Comparison of ENCODE assay signal across 16 cellular contexts in genomic region chr10:112663181-112663879, GRCh38.
DNase-seq lines count a peak whose midpoint lies in the region; ATAC-seq, FAIRE-seq and TF ChIP-seq lines count a peak whose summit lies in the region.
"Had no signal": no experiment of that assay in that cellular context is flagged by ENCODE, and none has a peak within 500 bp of the region (broad histone marks: within the 10 kb centered on the region; RNA-seq: fewer than 3 reads in every experiment).

No MANE protein-coding gene starts in this region.

- CTCF ChIA-PET in endothelial cell of umbilical vein (lab: Charles Lee), result interaction anchor here (1.2 to 1.5 kb wide), 2 partner anchors 10 to 12 kb away, joined by 3 read pairs; no protein-coding TSS in a partner anchor

- H3K4me2 ChIP-seq in endothelial cell of umbilical vein (ENCODE audit: insufficient read depth, low read length), result no peak overlapping the region

- no peak for ATAC-seq in heart left ventricle
- no peak for ATAC-seq in effector memory CD8-positive, alpha-beta T cell (replicated peaks)
- ATAC-seq: activated CD8-positive, alpha-beta T cell treated with anti-CD3 and anti-CD28 coated beads, Interleukin-2, amount 10 ng/mL, durations not matched to agents 7 days and 5 days; gastroesophageal sphincter; left colon had no signal

- H3K9me3 Mint-ChIP-seq in effector memory CD8-positive, alpha-beta T cell, result no peaks in the 10 kb centered on the region
- H3K9me3 Mint-ChIP-seq: activated naive CD4-positive, alpha-beta T cell treated with anti-CD3 and anti-CD28 coated beads, Interleukin-2, amount 50 U/mL, for 24 hours had no signal

- H3K27me3 ChIP-seq in endothelial cell of umbilical vein (ENCODE audit: control insufficient read depth in 2 of 2, insufficient read depth in 2 of 2, low read length in 2 of 2) (no peaks in the 10 kb centered on the region), heart left ventricle (no peaks in the 10 kb centered on the region)
- H3K27me3 ChIP-seq: gastroesophageal sphincter had no signal

- H3K9me1 ChIP-seq in endothelial cell of umbilical vein (replicated peaks; ENCODE audit: control insufficient read depth, extremely low read depth, insufficient read depth, low read length), result peaks cover 4% of the 10 kb centered on the region

- H3K36me3 ChIP-seq in endothelial cell of umbilical vein (ENCODE audit: control insufficient read depth in 2 of 2, extremely low read depth in 1 of 2, insufficient read depth in 2 of 2, low read length in 2 of 2), result no peaks in the 10 kb centered on the region
- H3K36me3 ChIP-seq in heart left ventricle, result peaks cover 0 to 7% (median 0%) of the 10 kb centered on the region in 9 donors
- H3K36me3 ChIP-seq: gastroesophageal sphincter had no signal

- TF ChIP-seq CTCF in endothelial cell of umbilical vein (IDR thresholded peaks at IDR 0.05; ENCODE audit: extremely low read depth in 1 of 2, insufficient read depth in 1 of 2, low read depth in 1 of 2, low read length in 2 of 2) (no peak), heart left ventricle (IDR thresholded peaks at IDR 0.05) (no peak)

- no peaks in the 10 kb centered on the region for H4K20me1 ChIP-seq in endothelial cell of umbilical vein (replicated peaks; ENCODE audit: control insufficient read depth, extremely low read depth, insufficient read depth, low read length)

- intact Hi-C loops in endothelial cell of umbilical vein (cut with micrococcal nuclease), result no loop called here
- intact Hi-C loops in heart left ventricle (cut with DNase I), result no loop called here

- TF ChIP-seq POLR2A in endothelial cell of umbilical vein (IDR thresholded peaks at IDR 0.05; ENCODE audit: low read depth, low read length), result no peak
- TF ChIP-seq POLR2A in heart left ventricle (IDR thresholded peaks at IDR 0.05), result no peak

- H3K9me3 ChIP-seq in endothelial cell of umbilical vein (replicated peaks; ENCODE audit: control insufficient read depth, insufficient read depth, low read length) (no peaks in the 10 kb centered on the region), heart left ventricle (peaks cover 0 to 10% (median 0%) of the 10 kb centered on the region in 12 donors)
- H3K9me3 ChIP-seq: gastroesophageal sphincter had no signal

- H2AFZ ChIP-seq in endothelial cell of umbilical vein (ENCODE audit: low read depth, low read length), result no peak overlapping the region

- peak; percentile 82 for DNase-seq in EH (ENCODE audit: low read depth)
- peak; percentile 52 for DNase-seq in NCI-H226
- DNase-seq in endothelial cell of umbilical vein (ENCODE audit: low read depth, low spot score), result no peak
- DNase-seq in non-pigmented ciliary epithelial cell (ENCODE audit: low read depth), result peak; percentile 58
- DNase-seq in activated CD8-positive, alpha-beta memory T cell treated with anti-CD3 and anti-CD28 coated beads for 24 hours, result no peak
- no peak for DNase-seq in activated gamma-delta T cell treated with Interleukin-2 at 50 U/mL for 16 hours
- DNase-seq in heart left ventricle, result no peak
- no peak for DNase-seq in effector memory CD8-positive, alpha-beta T cell
- DNase-seq: activated CD8-positive, alpha-beta T cell treated with anti-CD3 and anti-CD28 coated beads, Interleukin-2, amount 10 ng/mL, durations not matched to agents 7 days and 5 days; left colon; nephron progenitor cell; small intestine; substantia nigra; T-helper 9 cell had no signal

- H3K4me3 Mint-ChIP-seq in effector memory CD8-positive, alpha-beta T cell, result no peak overlapping the region
- H3K4me3 Mint-ChIP-seq: activated CD8-positive, alpha-beta T cell treated with anti-CD3 and anti-CD28 coated beads, Interleukin-2, amount 10 ng/mL, durations not matched to agents 7 days and 5 days; activated naive CD4-positive, alpha-beta T cell treated with anti-CD3 and anti-CD28 coated beads, Interleukin-2, amount 50 U/mL, for 24 hours; nephron progenitor cell had no signal

- WGBS in heart left ventricle, 4 donors, result 93 to 96% (median 95%) methylated on average over 5 of the region's 5 CpGs

- no peaks in the 10 kb centered on the region for H3K4me1 Mint-ChIP-seq in effector memory CD8-positive, alpha-beta T cell (ENCODE audit: low read depth in 2 of 2)
- H3K4me1 Mint-ChIP-seq: activated naive CD4-positive, alpha-beta T cell treated with anti-CD3 and anti-CD28 coated beads, Interleukin-2, amount 50 U/mL, for 24 hours had no signal

- H3K9ac ChIP-seq in endothelial cell of umbilical vein (replicated peaks; ENCODE audit: extremely low read depth, insufficient read depth, low read length), result no peak overlapping the region

- POLR2A ChIA-PET in endothelial cell of umbilical vein (lab: Charles Lee), result no interaction called here

- H3K36me3 Mint-ChIP-seq in effector memory CD8-positive, alpha-beta T cell (ENCODE audit: insufficient read depth), result no peaks in the 10 kb centered on the region

- H3K4me3 ChIP-seq in endothelial cell of umbilical vein (replicated peaks in 1 of 3; ENCODE audit: insufficient read depth in 1 of 3, low read depth in 1 of 3, low read length in 3 of 3) (no peak overlapping the region), heart left ventricle (no peak overlapping the region)
- H3K4me3 ChIP-seq: gastroesophageal sphincter had no signal

- dilution Hi-C loops in endothelial cell of umbilical vein (cut with MboI; ENCODE audit: extremely low pct_ligation_motif_present, low sequenced_read_pairs), result no loop called here

- no TSS peak for BruUV-seq in endothelial cell of umbilical vein (replicated peaks; lab: Mats Ljungman, UMichigan)

- no peak for FAIRE-seq in endothelial cell of umbilical vein (lab: Jason Lieb, UNC)
- FAIRE-seq: small intestine had no signal

- H3K4me1 ChIP-seq in endothelial cell of umbilical vein (ENCODE audit: control insufficient read depth, extremely low read depth, insufficient read depth, low read length), result peaks cover 5% of the 10 kb centered on the region
- H3K4me1 ChIP-seq in heart left ventricle, result no peaks in the 10 kb centered on the region
- H3K4me1 ChIP-seq: gastroesophageal sphincter had no signal

- no peaks in the 10 kb centered on the region for H3K79me2 ChIP-seq in endothelial cell of umbilical vein (ENCODE audit: control insufficient read depth, insufficient read depth, low read length)

- no peak overlapping the region for H3K27ac Mint-ChIP-seq in effector memory CD8-positive, alpha-beta T cell
- H3K27ac Mint-ChIP-seq: activated CD8-positive, alpha-beta T cell treated with anti-CD3 and anti-CD28 coated beads, Interleukin-2, amount 10 ng/mL, durations not matched to agents 7 days and 5 days; activated naive CD4-positive, alpha-beta T cell treated with anti-CD3 and anti-CD28 coated beads, Interleukin-2, amount 50 U/mL, for 24 hours; nephron progenitor cell had no signal

- H3K27ac ChIP-seq in endothelial cell of umbilical vein (ENCODE audit: insufficient read depth, low read depth, low read length) (no peak overlapping the region), heart left ventricle (no peak overlapping the region)
- H3K27ac ChIP-seq: gastroesophageal sphincter had no signal

- H3K27me3 Mint-ChIP-seq in effector memory CD8-positive, alpha-beta T cell, result no peaks in the 10 kb centered on the region
- H3K27me3 Mint-ChIP-seq: activated naive CD4-positive, alpha-beta T cell treated with anti-CD3 and anti-CD28 coated beads, Interleukin-2, amount 50 U/mL, for 24 hours had no signal

TF ChIP-seq in endothelial cell of umbilical vein, 7 proteins besides CTCF, POLR2A, EP300 and RAD21:
- TF ChIP-seq FOS (IDR thresholded peaks at IDR 0.05; ENCODE audit: borderline replicate concordance, insufficient read depth, low read length), result peak; percentile 21
- no peak for TF ChIP-seq EZH2 (IDR thresholded peaks at IDR 0.05; ENCODE audit: borderline replicate concordance, low read depth, low read length, severe bottlenecking)

Comparison
In these comparisons a context has a peak if more than half of its experiments do, and no peak if none do; other contexts are left out.
1. DNase-seq: peak in EH (single experiment), NCI-H226 (single experiment) and non-pigmented ciliary epithelial cell (single experiment); none in endothelial cell of umbilical vein (single experiment), activated CD8-positive, alpha-beta memory T cell treated with anti-CD3 and anti-CD28 coated beads for 24 hours (single experiment), activated gamma-delta T cell treated with Interleukin-2 at 50 U/mL for 16 hours (single experiment), heart left ventricle (0 of 5) and effector memory CD8-positive, alpha-beta T cell (0 of 3).